ENCODE assay signal across 1 cellular context in genomic region chr20:17882834-17883591, GRCh38.
TF ChIP-seq lines count a peak whose summit lies in the region.

No MANE protein-coding gene starts in this region.

TF ChIP-seq in K562, 482 proteins besides CTCF, POLR2A, EP300 and RAD21:
- TF ChIP-seq VEZF1 (CRISPR knock-in tag; IDR thresholded peaks at IDR 0.05) = peak; percentile 21; the same call in 1 of the 2 replicates
- no peak for TF ChIP-seq DMBX1 (CRISPR knock-in tag; IDR thresholded peaks at IDR 0.05; ENCODE audit: borderline replicate concordance)
- no peak for TF ChIP-seq ARHGAP35 (IDR thresholded peaks at IDR 0.05; ENCODE audit: partially characterized antibody)
